Comparison of ENCODE assay signal across 7 cellular contexts in genomic region chr17:82070611-82071010, GRCh38.
"Had no signal": no experiment of that assay in that cellular context is flagged by ENCODE, and none has a peak within 500 bp of the region (broad histone marks: within the 10 kb centered on the region; RNA-seq: fewer than 3 reads in every experiment).

No MANE protein-coding gene starts in this region.

- H3K9me3 Mint-ChIP-seq: GM23338, H9 had no signal

- DNase-seq: H9, HCEC 1CT, KG1 had no signal

- H3K27ac Mint-ChIP-seq: GM23338, H9 had no signal

- H3K4me3 Mint-ChIP-seq: GM23338, H9 had no signal

- H3K27ac ChIP-seq: HL-60 had no signal

- ATAC-seq: GM23338, HepG2 had no signal

- H3K4me3 ChIP-seq: GM23338 had no signal

- H3K36me3 Mint-ChIP-seq: IgD-negative memory B cell had no signal
